ENCODE assay signal across 27 cellular contexts in genomic region chr15:61796056-61796455, GRCh38.
A peak's percentile ranks its signal among the peaks of the same experiment; 100 is the strongest.
DNase-seq lines count a peak whose midpoint lies in the region; TF ChIP-seq lines count a peak whose summit lies in the region.
"Had no signal": no experiment of that assay in that cellular context is flagged by ENCODE, and none has a peak within 500 bp of the region (broad histone marks: within the 10 kb centered on the region; RNA-seq: fewer than 3 reads in every experiment).

No MANE protein-coding gene starts in this region.

- H3K9me3 ChIP-seq in effector memory CD4-positive, alpha-beta T cell (ENCODE audit: control insufficient read depth, low read length) = no peaks in the 10 kb centered on the region
- no peaks in the 10 kb centered on the region for H3K9me3 ChIP-seq in adrenal gland (replicated peaks in 1 of 3)
- H3K9me3 ChIP-seq: Caco-2, suprapubic skin had no signal

- H3K4me3 ChIP-seq in brain microvascular endothelial cell (ENCODE audit: low read depth, low read length) (no peak overlapping the region), fibroblast of villous mesenchyme (ENCODE audit: low read depth, low read length) (no peak overlapping the region), adrenal gland (no peak overlapping the region)
- no peak overlapping the region for H3K4me3 ChIP-seq in effector memory CD4-positive, alpha-beta T cell (ENCODE audit: insufficient read depth, low read depth, low read length, poor library complexity, severe bottlenecking)
- H3K4me3 ChIP-seq: gastroesophageal sphincter, HAP-1, left ventricle myocardium inferior, spleen, suprapubic skin had no signal

- no peaks in the 10 kb centered on the region for H3K4me1 ChIP-seq in effector memory CD4-positive, alpha-beta T cell (ENCODE audit: control insufficient read depth, insufficient read depth, low read length, poor library complexity, severe bottlenecking)
- H3K4me1 ChIP-seq in adrenal gland (replicated peaks in 1 of 2) = no peaks in the 10 kb centered on the region
- H3K4me1 ChIP-seq: Caco-2, gastroesophageal sphincter, HAP-1, left ventricle myocardium inferior, spleen, suprapubic skin had no signal

- DNase-seq in AG08395 (ENCODE audit: low spot score) (peak; percentile 31), LHCN-M2 (ENCODE audit: low read depth) (peak; percentile 76), brain microvascular endothelial cell (peak; percentile 1), fibroblast of villous mesenchyme (ENCODE audit: low read depth) (peak; percentile 11), SIG-M5 treated with dmso at 0.1 percent for 504 hours (lab: John Stamatoyannopoulos, UW; ENCODE audit: unreplicated experiment) (no peak), mucosa of gallbladder (ENCODE audit: low spot score) (no peak), adrenal gland (no peak)
- no peak for DNase-seq in effector memory CD4-positive, alpha-beta T cell
- DNase-seq: activated B cell treated with CpG ODN at 0.5 μM for 24 hours; activated CD4-positive, alpha-beta T cell treated with anti-CD3 and anti-CD28 coated beads, Interleukin-2, amount 50 U/mL, for 48 hours; activated CD8-positive, alpha-beta memory T cell treated with anti-CD3 and anti-CD28 coated beads, Interleukin-2, amount 50 U/mL, for 48 hours; activated naive CD8-positive, alpha-beta T cell treated with anti-CD3 and anti-CD28 coated beads for 36 hours; C1 segment of cervical spinal cord; Caco-2; DMS79 treated with DMSO at 0.1 percent for 48 hours; hippocampal formation; left ventricle myocardium inferior; midbrain; natural killer cell; NCI-H1105; NCI-H1930; spleen; stimulated activated CD4-positive, alpha-beta T cell treated with anti-CD3 and anti-CD28 coated beads, Interleukin-2, amount 100 ng/mL, for 48 hours; T-helper 9 cell had no signal

- TF ChIP-seq CTCF in brain microvascular endothelial cell (IDR thresholded peaks at IDR 0.05; ENCODE audit: low read depth, low read length, missing control alignments) (no peak), fibroblast of villous mesenchyme (IDR thresholded peaks at IDR 0.05; ENCODE audit: insufficient read depth, low read depth, low read length) (no peak), adrenal gland (IDR thresholded peaks at IDR 0.05) (no peak)

- H3K27me3 ChIP-seq in brain microvascular endothelial cell (replicated peaks) = no peaks in the 10 kb centered on the region
- H3K27me3 ChIP-seq in effector memory CD4-positive, alpha-beta T cell (replicated peaks; ENCODE audit: control insufficient read depth, insufficient read depth, low read length, poor library complexity, severe bottlenecking) = peaks cover 4% of the 10 kb centered on the region
- H3K27me3 ChIP-seq in adrenal gland = no peaks in the 10 kb centered on the region

- H3K27ac ChIP-seq in brain microvascular endothelial cell = no peak overlapping the region
- H3K27ac ChIP-seq in effector memory CD4-positive, alpha-beta T cell (ENCODE audit: insufficient read depth, low read length, poor library complexity, severe bottlenecking) = no peak overlapping the region
- no peak overlapping the region for H3K27ac ChIP-seq in adrenal gland
- H3K27ac ChIP-seq: gastroesophageal sphincter, left ventricle myocardium inferior, spleen, suprapubic skin had no signal

- TF ChIP-seq POLR2A in adrenal gland (IDR thresholded peaks at IDR 0.05) = no peak

- H3K36me3 ChIP-seq in brain microvascular endothelial cell (replicated peaks) (no peaks in the 10 kb centered on the region), adrenal gland (replicated peaks in 1 of 2) (no peaks in the 10 kb centered on the region)
- H3K36me3 ChIP-seq in effector memory CD4-positive, alpha-beta T cell (ENCODE audit: control insufficient read depth, insufficient read depth, low read length) = no peaks in the 10 kb centered on the region
- H3K36me3 ChIP-seq: gastroesophageal sphincter, HAP-1, left ventricle myocardium inferior, spleen, suprapubic skin had no signal

- intact Hi-C loops in adrenal gland (cut with DNase I) = no loop called here

- in situ Hi-C loops in brain microvascular endothelial cell (cut with HindIII; ENCODE audit: low pct_ligation_motif_present, low sequenced_read_pairs) = no loop called here

- 59 to 81% (median 70%) methylated on average over 3 of the region's 3 CpGs for WGBS in adrenal gland, 4 donors

Comparison
In these comparisons a context has a peak if more than half of its experiments do, and no peak if none do; other contexts are left out.
1. DNase-seq: peak in AG08395 (single experiment), LHCN-M2 (single experiment), brain microvascular endothelial cell (single experiment) and fibroblast of villous mesenchyme (single experiment); none in SIG-M5 treated with dmso at 0.1 percent for 504 hours (single experiment), effector memory CD4-positive, alpha-beta T cell (0 of 3), mucosa of gallbladder (single experiment) and adrenal gland (0 of 7).